ENCODE assay signal across 1 cellular context in the genomic region with DNA sequence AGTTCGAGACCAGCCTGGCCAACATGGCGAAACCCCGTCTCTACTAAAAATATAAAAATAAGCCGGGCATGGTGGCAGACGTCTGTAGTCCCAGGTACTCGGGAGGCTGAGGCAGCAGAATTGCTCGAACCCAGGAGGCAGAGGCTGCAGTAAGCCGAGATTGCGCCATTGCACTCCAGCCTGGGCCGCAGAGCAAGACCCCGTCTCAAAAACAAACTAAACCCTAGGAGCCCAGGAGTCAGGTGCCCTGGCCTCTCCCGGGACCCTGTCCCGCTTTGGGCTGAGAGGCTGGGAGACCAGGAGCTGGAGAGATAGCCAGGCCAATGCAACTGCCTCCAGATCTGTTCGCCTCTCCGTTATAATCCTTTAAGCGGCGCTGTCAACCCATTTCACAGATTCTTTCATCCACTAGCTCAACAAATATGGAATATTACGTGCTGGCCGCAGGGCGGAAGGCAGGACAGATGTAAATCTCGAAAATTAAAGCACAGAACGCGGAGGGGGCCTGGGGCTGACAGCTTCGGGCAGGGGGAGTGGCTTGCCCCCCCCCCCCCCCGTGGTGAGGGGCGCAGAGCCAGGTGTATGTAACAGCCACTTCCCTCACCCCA.
A peak's percentile ranks its signal among the peaks of the same experiment; 100 is the strongest.
TF ChIP-seq lines count a peak whose summit lies in the region.

No MANE protein-coding gene starts in this region.

TF ChIP-seq in H1, 55 proteins besides CTCF, POLR2A, EP300 and RAD21:
- TF ChIP-seq POLR2AphosphoS5 (IDR thresholded peaks at IDR 0.05; ENCODE audit: low read depth, low read length): no peak
- TF ChIP-seq, protein P1, sequence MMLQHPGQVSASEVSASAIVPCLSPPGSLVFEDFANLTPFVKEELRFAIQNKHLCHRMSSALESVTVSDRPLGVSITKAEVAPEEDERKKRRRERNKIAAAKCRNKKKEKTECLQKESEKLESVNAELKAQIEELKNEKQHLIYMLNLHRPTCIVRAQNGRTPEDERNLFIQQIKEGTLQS (IDR thresholded peaks at IDR 0.05; ENCODE audit: insufficient read depth, low read depth, low read length): no peak
- peak; percentile 72; the same call in 1 of the 2 replicates for TF ChIP-seq KDM1A (IDR thresholded peaks at IDR 0.05; ENCODE audit: borderline replicate concordance, low read length)
